In the genomic region with DNA sequence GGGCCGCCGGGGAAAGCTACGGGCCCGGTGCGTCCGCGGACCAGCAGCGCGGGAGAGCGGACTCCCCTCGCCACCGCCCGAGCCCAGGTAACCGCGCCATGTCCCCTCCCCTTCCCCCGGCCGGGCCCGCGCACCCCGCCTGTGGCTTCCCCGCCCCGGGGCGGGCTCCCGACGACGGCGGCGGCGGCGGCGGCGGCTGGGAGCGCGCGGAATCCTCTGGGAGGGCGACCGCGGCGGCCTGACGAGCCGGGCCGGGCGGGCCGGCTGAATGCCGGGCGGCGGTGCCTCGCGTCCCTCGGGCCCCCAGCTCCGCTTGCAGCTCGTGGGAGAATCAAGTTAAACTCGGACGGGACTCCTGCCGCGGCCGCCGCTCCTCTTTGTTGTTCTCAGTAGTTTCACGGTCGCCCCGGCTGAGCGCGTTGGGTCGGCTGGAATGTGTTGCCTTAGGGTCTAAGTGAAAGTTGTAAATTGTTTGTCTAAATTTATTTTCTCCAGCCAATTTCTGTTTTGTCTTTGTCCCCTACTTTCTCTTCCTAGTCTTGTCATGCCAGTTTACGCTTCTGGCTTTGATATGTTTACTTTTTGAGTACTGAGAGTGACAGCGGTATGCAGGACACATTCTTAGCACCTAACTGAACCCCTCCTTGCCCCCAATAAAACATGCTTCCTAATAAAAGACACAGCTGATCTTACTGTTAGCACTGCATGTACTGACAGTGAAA, we compare ENCODE assay signal across 8 cellular contexts.
A peak's percentile ranks its signal among the peaks of the same experiment; 100 is the strongest.
DNase-seq lines count a peak whose midpoint lies in the region; ATAC-seq lines count a peak whose summit lies in the region.

No MANE protein-coding gene starts in this region.

- DNase-seq in SHP77 (lab: John Stamatoyannopoulos, UW) (peak; percentile 10 to 49), SHP77 treated with DMSO at 0.1 percent for 48 hours (lab: John Stamatoyannopoulos, UW) (no peak), NCI-H2171 (lab: John Stamatoyannopoulos, UW) (peak; percentile 64), memory B cell (ENCODE audit: low spot score in 2 of 2) (peak in 1 of 2 donors; percentile 46)
- peak; percentile 66 to 67 for DNase-seq in activated CD4-positive, alpha-beta T cell treated with anti-CD3 and anti-CD28 coated beads, Interleukin-2, amount 50 U/mL, for 48 hours
- peak; percentile 64 for DNase-seq in effector CD4-positive, alpha-beta T cell
- peak; percentile 41 to 62 (median 48) for DNase-seq in stimulated activated CD4-positive, alpha-beta T cell treated with anti-CD3 and anti-CD28 coated beads, TNF-alpha, amount 100 ng/mL, for 48 hours (ENCODE audit: low read depth in 3 of 3)

- H3K27ac Mint-ChIP-seq in memory B cell, result peak overlapping the region; percentile 94

- H3K4me3 Mint-ChIP-seq in memory B cell, result peak overlapping the region; percentile 92

- ATAC-seq in HG02885 (IDR thresholded peaks at IDR 0.05; ENCODE audit: poor library complexity, unreplicated experiment) (peak; percentile 70), memory B cell (ENCODE audit: low read depth) (peak; percentile 73)

- no peaks in the 10 kb centered on the region for H3K9me3 Mint-ChIP-seq in memory B cell

- peaks cover 27% of the 10 kb centered on the region for H3K4me1 Mint-ChIP-seq in memory B cell

- no peaks in the 10 kb centered on the region for H3K27me3 Mint-ChIP-seq in memory B cell

- H3K36me3 Mint-ChIP-seq in memory B cell, result peaks cover 4% of the 10 kb centered on the region
